8 cellular contexts compared by ENCODE assay signal in the genomic region with DNA sequence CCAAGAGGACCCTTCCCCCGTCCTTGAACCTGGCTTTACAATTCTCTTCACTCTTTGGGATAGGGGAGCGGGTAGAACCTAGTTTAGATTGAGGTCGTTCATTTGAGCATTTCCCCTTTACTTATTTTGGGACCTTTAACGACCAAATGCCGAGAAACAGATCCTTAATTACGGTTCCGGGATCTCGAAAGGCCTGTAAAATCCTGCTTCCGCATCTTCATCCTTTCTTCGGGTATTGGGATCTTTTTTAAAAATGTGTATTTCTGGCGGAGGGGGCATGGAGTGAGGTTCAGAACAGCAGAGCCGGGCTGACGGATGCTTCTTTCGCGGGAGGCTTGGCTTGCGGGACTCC. TPM values are rescaled to one million over a fixed set of nuclear protein-coding genes. Genes with fewer than 3 reads are reported as not detected.
A peak's percentile ranks its signal among the peaks of the same experiment; 100 is the strongest.
DNase-seq lines count a peak whose midpoint lies in the region; ATAC-seq and TF ChIP-seq lines count a peak whose summit lies in the region.

No MANE protein-coding gene starts in this region.

- TF ChIP-seq POLR2A in gastroesophageal sphincter (IDR thresholded peaks at IDR 0.05), result no peak

- POLR2A ChIA-PET in T-cell (lab: Charles Lee), result no interaction called here

- CTCF ChIA-PET in T-cell (lab: Charles Lee), result no interaction called here

- no peaks in the 10 kb centered on the region for H3K27me3 Mint-ChIP-seq in T-cell

- no peaks in the 10 kb centered on the region for H3K9me3 Mint-ChIP-seq in T-cell

- peak overlapping the region; percentile 87 to 97 (median 92) for H3K4me3 Mint-ChIP-seq in T-cell

- DNase-seq in H7 (peak; percentile 15), T-cell (no peak), NCI-H2029 (lab: John Stamatoyannopoulos, UW) (no peak), DMS79 (lab: John Stamatoyannopoulos, UW) (no peak)

- peak overlapping the region; percentile 97 for H3K27ac Mint-ChIP-seq in T-cell

- no peak for TF ChIP-seq CTCF in gastroesophageal sphincter (IDR thresholded peaks at IDR 0.05)

- no peaks in the 10 kb centered on the region for H3K36me3 ChIP-seq in H7 (replicated peaks; ENCODE audit: control insufficient read depth, insufficient read depth, low read length)
- H3K36me3 ChIP-seq in gastroesophageal sphincter, result no peaks in the 10 kb centered on the region

- H3K4me3 ChIP-seq in H7 (ENCODE audit: insufficient read depth, low read depth, low read length) (peak overlapping the region; percentile 96), gastroesophageal sphincter (peak overlapping the region; percentile 94 to 97), skin epidermis (peak overlapping the region; percentile 75 to 100 (median 83))

- H3K27ac ChIP-seq in gastroesophageal sphincter (peak overlapping the region; percentile 98 to 100 (median 100)), skin epidermis (peak overlapping the region; percentile 99 to 100 (median 100))

- no peak for TF ChIP-seq EP300 in gastroesophageal sphincter (IDR thresholded peaks at IDR 0.05)

- no peaks in the 10 kb centered on the region for H3K9me3 ChIP-seq in gastroesophageal sphincter

- H3K36me3 Mint-ChIP-seq in T-cell, result peaks cover 5% of the 10 kb centered on the region

- 1% methylated on average over 10 to 13 of the region's 16 CpGs for WGBS in gastroesophageal sphincter (ENCODE audit: low coverage in 1 of 2), 2 donors

- peaks cover 32 to 41% (median 35%) of the 10 kb centered on the region in 3 donors for H3K4me1 Mint-ChIP-seq in T-cell

- peaks cover 0 to 32% (median 2%) of the 10 kb centered on the region in 3 donors for H3K4me1 ChIP-seq in gastroesophageal sphincter

- no peak for ATAC-seq in T-cell (replicated peaks in 1 of 4)
- no peak for ATAC-seq in gastroesophageal sphincter
- no peak for ATAC-seq in HG03442 (IDR thresholded peaks at IDR 0.05; ENCODE audit: unreplicated experiment)
- ATAC-seq in GM19035 (IDR thresholded peaks at IDR 0.05; ENCODE audit: unreplicated experiment), result no peak

- H3K27me3 ChIP-seq in H7 (ENCODE audit: control insufficient read depth, insufficient read depth, low read length) (no peaks in the 10 kb centered on the region), gastroesophageal sphincter (no peaks in the 10 kb centered on the region)

RNA-seq across cellular contexts. Expression of gene HIPK3, which starts 0.4 kb away (rescaled TPM):
- 18.9 and 23.0 TPM in 2 replicates for total RNA-seq in H7 (2014; rRNA removed; shearing (Covaris generic))
- 10 to 100 TPM; 47.2 to 70.2 (median 65.0) TPM for total RNA-seq in T-cell
- 100 to 1,000 TPM; 292 to 331 (median 308) TPM for total RNA-seq in gastroesophageal sphincter

Comparison
In these comparisons a context has a peak if more than half of its experiments do, and no peak if none do; other contexts are left out.
1. RNA of gene HIPK3, which starts 0.4 kb away (total RNA-seq): 292 to 331 TPM in gastroesophageal sphincter; 47.2 to 70.2 TPM in T-cell and 18.9 to 23.0 TPM in H7; every median in the first group is over 4 times any median in the second.
2. Peak in every context shown above with its lines, with median percentiles within 50 percentile points of each other: H3K4me3 ChIP-seq.